Comparison of ENCODE assay signal across 1 cellular context in the genomic region with DNA sequence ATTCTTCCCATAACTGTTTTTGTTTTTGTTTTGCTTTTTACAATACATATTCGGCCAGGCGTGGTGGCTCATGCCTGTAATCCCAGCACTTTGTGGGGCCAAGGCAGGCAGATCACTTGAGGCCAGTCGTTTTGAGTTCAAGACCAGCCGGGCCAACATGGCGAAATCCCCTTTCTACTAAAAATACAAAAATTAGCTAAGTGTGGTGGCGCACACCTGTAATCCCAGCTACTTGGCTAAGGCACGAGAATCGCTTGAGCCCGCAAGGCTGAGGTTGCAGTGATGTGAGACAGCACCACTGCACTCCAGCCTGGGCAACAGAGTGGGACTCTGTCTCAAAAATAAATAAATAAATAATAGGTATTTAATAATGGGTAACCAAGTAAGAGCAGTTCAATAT.
TF ChIP-seq lines count a peak whose summit lies in the region.

No MANE protein-coding gene starts in this region.

TF ChIP-seq in IMR-90, 13 proteins besides CTCF, POLR2A, EP300 and RAD21 (continued from another document):
- TF ChIP-seq USF2 (IDR thresholded peaks at IDR 0.05; ENCODE audit: low read depth, low read length): no peak
- TF ChIP-seq CHD1 (IDR thresholded peaks at IDR 0.05; ENCODE audit: low read depth, low read length): no peak
- TF ChIP-seq NFE2L2 (IDR thresholded peaks at IDR 0.05; ENCODE audit: low read depth, low read length): no peak
- TF ChIP-seq MAFK (IDR thresholded peaks at IDR 0.05; ENCODE audit: low read depth, low read length): no peak
- TF ChIP-seq SMC3 (IDR thresholded peaks at IDR 0.05; ENCODE audit: low read depth, low read length): no peak
- no peak for TF ChIP-seq MAZ (IDR thresholded peaks at IDR 0.05; ENCODE audit: borderline replicate concordance, low read depth, low read length)
- TF ChIP-seq, protein P1, sequence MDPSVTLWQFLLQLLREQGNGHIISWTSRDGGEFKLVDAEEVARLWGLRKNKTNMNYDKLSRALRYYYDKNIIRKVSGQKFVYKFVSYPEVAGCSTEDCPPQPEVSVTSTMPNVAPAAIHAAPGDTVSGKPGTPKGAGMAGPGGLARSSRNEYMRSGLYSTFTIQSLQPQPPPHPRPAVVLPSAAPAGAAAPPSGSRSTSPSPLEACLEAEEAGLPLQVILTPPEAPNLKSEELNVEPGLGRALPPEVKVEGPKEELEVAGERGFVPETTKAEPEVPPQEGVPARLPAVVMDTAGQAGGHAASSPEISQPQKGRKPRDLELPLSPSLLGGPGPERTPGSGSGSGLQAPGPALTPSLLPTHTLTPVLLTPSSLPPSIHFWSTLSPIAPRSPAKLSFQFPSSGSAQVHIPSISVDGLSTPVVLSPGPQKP (IDR thresholded peaks at IDR 0.05; ENCODE audit: borderline replicate concordance, low read depth, low read length): no peak
TF ChIP-seq in IMR-90: peak in this region for 0.
